ENCODE assay signal across 1 cellular context in genomic region chr1:32724678-32725594, GRCh38.
A peak's percentile ranks its signal among the peaks of the same experiment; 100 is the strongest.
TF ChIP-seq lines count a peak whose summit lies in the region.

No MANE protein-coding gene starts in this region.

TF ChIP-seq in K562, 482 proteins besides CTCF, POLR2A, EP300 and RAD21 (continued from another document and continues in another):
- TF ChIP-seq MGA (IDR thresholded peaks at IDR 0.05) (peak; percentile 85), CBFB (CRISPR knock-in tag; IDR thresholded peaks at IDR 0.05) (peak; percentile 75; the same call in 1 of the 2 replicates), KLF1 (tag; IDR thresholded peaks at IDR 0.05) (no peak), FOXA1 (IDR thresholded peaks at IDR 0.05; ENCODE audit: borderline replicate concordance) (no peak), XRCC5 (IDR thresholded peaks at IDR 0.05; ENCODE audit: low read depth, low read length) (peak; percentile 54; the same call in 1 of the 2 replicates), STAG1 (CRISPR knock-in tag; IDR thresholded peaks at IDR 0.05; ENCODE audit: borderline replicate concordance) (no peak), E2F4 (CRISPR knock-in tag; IDR thresholded peaks at IDR 0.05; ENCODE audit: low read depth) (0 out of 2 replicates have a peak, but pooled peaks have one; percentile 30), HDAC2 (IDR thresholded peaks at IDR 0.05) (peak; percentile 90), ARNT (IDR thresholded peaks at IDR 0.05) (peak in 1 of 2 experiments; percentile 72; a peak in 3 of 4 replicates), ZNF165 (CRISPR knock-in tag; IDR thresholded peaks at IDR 0.05; ENCODE audit: borderline replicate concordance) (peak; percentile 6), E2F3 (CRISPR knock-in tag; IDR thresholded peaks at IDR 0.05) (peak; percentile 53; the same call in 1 of the 2 replicates), RBM17 (IDR thresholded peaks at IDR 0.05; ENCODE audit: borderline replicate concordance, low read depth, low read length) (no peak), ELF1 (tag; IDR thresholded peaks at IDR 0.05) (peak; percentile 64), E2F5 (CRISPR knock-in tag; IDR thresholded peaks at IDR 0.05) (0 out of 2 replicates have a peak, but pooled peaks have one; percentile 21), TFAM (CRISPR knock-in tag; conservative IDR thresholded peaks at IDR 0.05) (no peak), CXXC5 (CRISPR knock-in tag; IDR thresholded peaks at IDR 0.05) (peak; percentile 60), GATA2 (CRISPR knock-in tag; IDR thresholded peaks at IDR 0.05) (peak; percentile 94), BDP1 (IDR thresholded peaks at IDR 0.05; ENCODE audit: insufficient read depth, insufficient read length) (no peak), SRF (CRISPR knock-in tag; IDR thresholded peaks at IDR 0.05) (peak in 1 of 2 experiments; percentile 95; a peak in 1 of 4 replicates), TARDBP (IDR thresholded peaks at IDR 0.05) (peak; percentile 7), LARP7 (IDR thresholded peaks at IDR 0.05) (peak; percentile 83; the same call in 1 of the 2 replicates), JUNB (CRISPR knock-in tag; conservative IDR thresholded peaks at IDR 0.05) (0 out of 2 replicates have a peak, but pooled peaks have one; percentile 5), HEY1 (CRISPR knock-in tag; IDR thresholded peaks at IDR 0.05; ENCODE audit: borderline replicate concordance) (no peak), DACH1 (IDR thresholded peaks at IDR 0.05; ENCODE audit: partially characterized antibody) (peak; percentile 99), MECOM (CRISPR knock-in tag; IDR thresholded peaks at IDR 0.05) (0 out of 2 replicates have a peak, but pooled peaks have one; percentile 38), MCM7 (IDR thresholded peaks at IDR 0.05) (peak in 1 of 2 experiments; percentile 48; a peak in 1 of 4 replicates), CBX3 (IDR thresholded peaks at IDR 0.05; ENCODE audit: borderline replicate concordance in 1 of 2, low read length in 2 of 2) (peak in 1 of 2 experiments; percentile 75; a peak in 1 of 3 replicates), MYNN (IDR thresholded peaks at IDR 0.05) (peak; percentile 97), MYNN (CRISPR knock-in tag; IDR thresholded peaks at IDR 0.05) (no peak), ZFP1 (CRISPR knock-in tag; IDR thresholded peaks at IDR 0.05) (no peak), MTF1 (CRISPR knock-in tag; IDR thresholded peaks at IDR 0.05; ENCODE audit: borderline replicate concordance) (no peak), CBFA2T3 (IDR thresholded peaks at IDR 0.05) (peak; percentile 91), ZNF780A (CRISPR knock-in tag; IDR thresholded peaks at IDR 0.05) (no peak), AFF1 (IDR thresholded peaks at IDR 0.05; ENCODE audit: low read depth in 1 of 2, partially characterized antibody in 2 of 2) (peak in 1 of 2 experiments; percentile 81), MTA3 (IDR thresholded peaks at IDR 0.05; ENCODE audit: borderline replicate concordance) (peak; percentile 96)
- TF ChIP-seq, protein P1, sequence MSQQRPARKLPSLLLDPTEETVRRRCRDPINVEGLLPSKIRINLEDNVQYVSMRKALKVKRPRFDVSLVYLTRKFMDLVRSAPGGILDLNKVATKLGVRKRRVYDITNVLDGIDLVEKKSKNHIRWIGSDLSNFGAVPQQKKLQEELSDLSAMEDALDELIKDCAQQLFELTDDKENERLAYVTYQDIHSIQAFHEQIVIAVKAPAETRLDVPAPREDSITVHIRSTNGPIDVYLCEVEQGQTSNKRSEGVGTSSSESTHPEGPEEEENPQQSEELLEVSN (IDR thresholded peaks at IDR 0.05; ENCODE audit: borderline replicate concordance in 1 of 2, extremely low read depth in 1 of 2, insufficient read depth in 1 of 2, insufficient read length in 1 of 2, low read depth in 1 of 2, low read length in 1 of 2, poor library complexity in 1 of 2, severe bottlenecking in 1 of 2), result peak in 1 of 2 experiments; percentile 53
- TF ChIP-seq, protein P2, sequence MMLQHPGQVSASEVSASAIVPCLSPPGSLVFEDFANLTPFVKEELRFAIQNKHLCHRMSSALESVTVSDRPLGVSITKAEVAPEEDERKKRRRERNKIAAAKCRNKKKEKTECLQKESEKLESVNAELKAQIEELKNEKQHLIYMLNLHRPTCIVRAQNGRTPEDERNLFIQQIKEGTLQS (IDR thresholded peaks at IDR 0.05), result peak; percentile 80
- TF ChIP-seq, protein P2 (CRISPR knock-in tag; conservative IDR thresholded peaks at IDR 0.05), result no peak
- TF ChIP-seq, protein P3, sequence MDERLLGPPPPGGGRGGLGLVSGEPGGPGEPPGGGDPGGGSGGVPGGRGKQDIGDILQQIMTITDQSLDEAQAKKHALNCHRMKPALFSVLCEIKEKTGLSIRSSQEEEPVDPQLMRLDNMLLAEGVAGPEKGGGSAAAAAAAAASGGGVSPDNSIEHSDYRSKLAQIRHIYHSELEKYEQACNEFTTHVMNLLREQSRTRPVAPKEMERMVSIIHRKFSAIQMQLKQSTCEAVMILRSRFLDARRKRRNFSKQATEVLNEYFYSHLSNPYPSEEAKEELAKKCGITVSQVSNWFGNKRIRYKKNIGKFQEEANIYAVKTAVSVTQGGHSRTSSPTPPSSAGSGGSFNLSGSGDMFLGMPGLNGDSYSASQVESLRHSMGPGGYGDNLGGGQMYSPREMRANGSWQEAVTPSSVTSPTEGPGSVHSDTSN (CRISPR knock-in tag; IDR thresholded peaks at IDR 0.05; ENCODE audit: low read depth), result no peak
- TF ChIP-seq, protein P3 (tag; conservative IDR thresholded peaks at IDR 0.05; ENCODE audit: low read depth), result 0 out of 2 replicates have a peak, but pooled peaks have one; percentile 32
